8 cellular contexts compared by ENCODE assay signal in genomic region chr10:68600041-68600778, GRCh38. TPM values are rescaled to one million over a fixed set of nuclear protein-coding genes. Genes with fewer than 3 reads are reported as not detected.
DNase-seq lines count a peak whose midpoint lies in the region; ATAC-seq and TF ChIP-seq lines count a peak whose summit lies in the region.

No MANE protein-coding gene starts in this region.

- peak overlapping the region; percentile 58 for H2BK120ac ChIP-seq in mesenchymal stem cell (ENCODE audit: low read depth, low read length)

- peaks cover 36% of the 10 kb centered on the region for H3K4me1 Mint-ChIP-seq in activated CD8-positive, alpha-beta T cell treated with anti-CD3 and anti-CD28 coated beads, Interleukin-2, amount 10 ng/mL, durations not matched to agents 7 days and 5 days (ENCODE audit: low read depth)
- peaks cover 46% of the 10 kb centered on the region for H3K4me1 Mint-ChIP-seq in endodermal cell

- peaks cover 17% of the 10 kb centered on the region for H3K36me3 Mint-ChIP-seq in activated CD8-positive, alpha-beta T cell treated with anti-CD3 and anti-CD28 coated beads, Interleukin-2, amount 10 ng/mL, durations not matched to agents 7 days and 5 days (ENCODE audit: low read depth)
- H3K36me3 Mint-ChIP-seq in endodermal cell (ENCODE audit: low read depth), result peaks cover 40% of the 10 kb centered on the region

- peak overlapping the region; percentile 65 to 90 for H2BK12ac ChIP-seq in mesenchymal stem cell (ENCODE audit: low read length in 2 of 2)

- peak overlapping the region; percentile 80 for H3K4me3 Mint-ChIP-seq in activated CD8-positive, alpha-beta T cell treated with anti-CD3 and anti-CD28 coated beads, Interleukin-2, amount 10 ng/mL, durations not matched to agents 7 days and 5 days
- peak overlapping the region; percentile 58 for H3K4me3 Mint-ChIP-seq in endodermal cell

- H3K9ac ChIP-seq in endodermal cell (ENCODE audit: extremely low read depth, low read length, poor library complexity, severe bottlenecking) (peak overlapping the region; percentile 79), mesenchymal stem cell (ENCODE audit: low read length) (peak overlapping the region; percentile 85)

- H3K4me3 ChIP-seq in endodermal cell (ENCODE audit: low read length) (peak overlapping the region; percentile 79), mesenchymal stem cell (ENCODE audit: insufficient read depth in 1 of 2, low read depth in 1 of 2, low read length in 2 of 2) (peak overlapping the region; percentile 46 to 80)

- no peak overlapping the region for H2BK15ac ChIP-seq in mesenchymal stem cell (ENCODE audit: low read depth, poor library complexity, severe bottlenecking)

- H3K27me3 ChIP-seq in endodermal cell (ENCODE audit: control insufficient read depth, insufficient read depth, low read length, poor library complexity, severe bottlenecking), result no peaks in the 10 kb centered on the region
- H3K27me3 ChIP-seq in mesenchymal stem cell (ENCODE audit: control insufficient read depth in 1 of 2, insufficient read depth in 1 of 2, low read length in 2 of 2), result no peaks in the 10 kb centered on the region

- H3K27ac Mint-ChIP-seq in activated CD8-positive, alpha-beta T cell treated with anti-CD3 and anti-CD28 coated beads, Interleukin-2, amount 10 ng/mL, durations not matched to agents 7 days and 5 days, result peak overlapping the region; percentile 92
- H3K27ac Mint-ChIP-seq in endodermal cell, result peak overlapping the region; percentile 98

- peak overlapping the region; percentile 8 to 70 for H3K4ac ChIP-seq in mesenchymal stem cell (ENCODE audit: low read depth in 1 of 2, low read length in 2 of 2)

- H3K36me3 ChIP-seq in endodermal cell (ENCODE audit: control insufficient read depth, insufficient read depth, low read length), result peaks cover 42% of the 10 kb centered on the region
- peaks cover 0 to 4% of the 10 kb centered on the region in 2 experiments for H3K36me3 ChIP-seq in mesenchymal stem cell (ENCODE audit: control insufficient read depth in 1 of 2, insufficient read depth in 2 of 2, low read depth in 1 of 2, low read length in 2 of 2)

- WGBS in endodermal cell (ENCODE audit: insufficient coverage in 1 of 2, insufficient read length in 1 of 2), 2 experiments, result 7 to 15% methylated on average over 7 to 17 of the region's 17 CpGs
- 3% methylated on average over 17 of the region's 17 CpGs for WGBS in mesenchymal stem cell

- H3K23ac ChIP-seq in mesenchymal stem cell (ENCODE audit: low read length in 2 of 2), result no peak overlapping the region

- H3K79me1 ChIP-seq in mesenchymal stem cell (replicated peaks; ENCODE audit: low read length, poor library complexity, severe bottlenecking), result peaks cover 7% of the 10 kb centered on the region

- H3K27ac ChIP-seq in C4-2B (peak overlapping the region; percentile 76), endodermal cell (ENCODE audit: low read depth, low read length) (peak overlapping the region; percentile 96), mesenchymal stem cell (ENCODE audit: low read length, poor library complexity, severe bottlenecking) (peak overlapping the region; percentile 80)

- H3K9me3 ChIP-seq in endodermal cell (ENCODE audit: control insufficient read depth, low read length) (no peaks in the 10 kb centered on the region), mesenchymal stem cell (ENCODE audit: control insufficient read depth, low read length) (no peaks in the 10 kb centered on the region)

- peak overlapping the region; percentile 66 for H4K8ac ChIP-seq in mesenchymal stem cell (ENCODE audit: low read length)

- POLR2A ChIA-PET in activated CD8-positive, alpha-beta T cell treated with anti-CD3 and anti-CD28 coated beads, Interleukin-2, amount 10 ng/mL, durations not matched to agents 7 days and 5 days (lab: Charles Lee), result interaction anchor here (0.6 to 1.4 kb wide), 7 partner anchors 11 to 121 kb away, joined by 3 to 6 read pairs (median 3); partner anchors contain the start of genes CCAR1 and TET1

- peaks cover 16% of the 10 kb centered on the region for H3K4me1 ChIP-seq in endodermal cell (ENCODE audit: control insufficient read depth, insufficient read depth, low read length)
- H3K4me1 ChIP-seq in mesenchymal stem cell (ENCODE audit: control insufficient read depth, insufficient read depth, low read depth, low read length), result peaks cover 8% of the 10 kb centered on the region

- no peak for TF ChIP-seq CTCF in C4-2B (conservative IDR thresholded peaks at IDR 0.05)
- TF ChIP-seq CTCF in endodermal cell (conservative IDR thresholded peaks at IDR 0.05), result no peak

- H3K4me2 ChIP-seq in mesenchymal stem cell (ENCODE audit: low read length, poor library complexity, severe bottlenecking), result peak overlapping the region; percentile 59

- ATAC-seq in GM19351 (IDR thresholded peaks at IDR 0.05; ENCODE audit: unreplicated experiment), result peak; percentile 76
- ATAC-seq in HG03520 (IDR thresholded peaks at IDR 0.05; ENCODE audit: unreplicated experiment), result peak; percentile 87
- peak; percentile 96 for ATAC-seq in activated CD8-positive, alpha-beta T cell treated with anti-CD3 and anti-CD28 coated beads, Interleukin-2, amount 10 ng/mL, durations not matched to agents 7 days and 5 days

- H2BK5ac ChIP-seq in mesenchymal stem cell (ENCODE audit: low read depth, low read length, poor library complexity, severe bottlenecking), result peak overlapping the region; percentile 8

- H2AFZ ChIP-seq in mesenchymal stem cell (ENCODE audit: low read depth, low read length), result peak overlapping the region; percentile 47

- peak overlapping the region; percentile 66 for H4K91ac ChIP-seq in mesenchymal stem cell (ENCODE audit: low read length)

- H3K14ac ChIP-seq in mesenchymal stem cell (ENCODE audit: low read length in 2 of 2), result no peak overlapping the region

- no peak overlapping the region for H2AK5ac ChIP-seq in mesenchymal stem cell (ENCODE audit: low read length, severe bottlenecking)

- CTCF ChIA-PET in activated CD8-positive, alpha-beta T cell treated with anti-CD3 and anti-CD28 coated beads, Interleukin-2, amount 10 ng/mL, durations not matched to agents 7 days and 5 days (lab: Charles Lee), result interaction anchor here (1.3 to 1.9 kb wide), 2 partner anchors 23 to 49 kb away, joined by 3 to 11 read pairs; no protein-coding TSS in a partner anchor

- DNase-seq in NCI-H69 (lab: John Stamatoyannopoulos, UW) (peak; percentile 94), endodermal cell (peak; percentile 97), mesenchymal stem cell (peak; percentile 74)
- DNase-seq in activated CD8-positive, alpha-beta T cell treated with anti-CD3 and anti-CD28 coated beads, Interleukin-2, amount 10 ng/mL, durations not matched to agents 7 days and 5 days, result peak; percentile 79
- peak; percentile 6 to 23 for DNase-seq in stimulated activated CD8-positive, alpha-beta memory T cell treated with anti-CD3 and anti-CD28 coated beads, Interleukin-15, amount 100 ng/mL, for 48 hours (ENCODE audit: low read depth in 2 of 2)

- no peaks in the 10 kb centered on the region for H3K9me3 Mint-ChIP-seq in activated CD8-positive, alpha-beta T cell treated with anti-CD3 and anti-CD28 coated beads, Interleukin-2, amount 10 ng/mL, durations not matched to agents 7 days and 5 days (ENCODE audit: insufficient read depth)
- H3K9me3 Mint-ChIP-seq in endodermal cell, result no peaks in the 10 kb centered on the region

- H3K27me3 Mint-ChIP-seq in activated CD8-positive, alpha-beta T cell treated with anti-CD3 and anti-CD28 coated beads, Interleukin-2, amount 10 ng/mL, durations not matched to agents 7 days and 5 days (ENCODE audit: low read depth), result no peaks in the 10 kb centered on the region
- H3K27me3 Mint-ChIP-seq in endodermal cell (ENCODE audit: insufficient read depth), result no peaks in the 10 kb centered on the region

- peak overlapping the region; percentile 75 to 95 for H3K18ac ChIP-seq in mesenchymal stem cell (ENCODE audit: low read depth in 1 of 2, low read length in 2 of 2)

RNA-seq across cellular contexts. Expression of gene TET1, which starts 40.1 kb away (rescaled TPM):
- total RNA-seq in activated CD8-positive, alpha-beta T cell treated with anti-CD3 and anti-CD28 coated beads, Interleukin-2, amount 10 ng/mL, durations not matched to agents 7 days and 5 days, result 1 to 10 TPM; 3.2 to 3.3 TPM
- total RNA-seq in endodermal cell, result 10 to 100 TPM; 50.8 to 60.5 TPM
- 33.6 TPM for polyA plus RNA-seq in endodermal cell (2013, experiment 1 of 2)
- polyA plus RNA-seq in endodermal cell (2013, experiment 2 of 2), result 34.4 TPM
- 2.2 TPM for polyA plus RNA-seq in mesenchymal stem cell (2013, experiment 1 of 2)
- polyA plus RNA-seq in mesenchymal stem cell (2013, experiment 2 of 2), result 2.1 TPM

Comparison
In these comparisons a context has a peak if more than half of its experiments do, and no peak if none do; other contexts are left out.
1. Peak in every context shown above with its lines: DNase-seq, ATAC-seq, H3K4me3 ChIP-seq and H3K27ac ChIP-seq.
2. DNase-seq: peak in every context shown above with its lines; median percentile 97 in endodermal cell; 94 in NCI-H69; 79 in activated CD8-positive, alpha-beta T cell treated with anti-CD3 and anti-CD28 coated beads, Interleukin-2, amount 10 ng/mL, durations not matched to agents 7 days and 5 days; 74 in mesenchymal stem cell; 14 in stimulated activated CD8-positive, alpha-beta memory T cell treated with anti-CD3 and anti-CD28 coated beads, Interleukin-15, amount 100 ng/mL, for 48 hours.
3. RNA of gene TET1, which starts 40.1 kb away (total RNA-seq): 50.8 to 60.5 TPM in endodermal cell; 3.2 to 3.3 TPM in activated CD8-positive, alpha-beta T cell treated with anti-CD3 and anti-CD28 coated beads, Interleukin-2, amount 10 ng/mL, durations not matched to agents 7 days and 5 days; every median in the first group is over 10 times any median in the second.